ENCODE assay signal across 9 cellular contexts in the genomic region with DNA sequence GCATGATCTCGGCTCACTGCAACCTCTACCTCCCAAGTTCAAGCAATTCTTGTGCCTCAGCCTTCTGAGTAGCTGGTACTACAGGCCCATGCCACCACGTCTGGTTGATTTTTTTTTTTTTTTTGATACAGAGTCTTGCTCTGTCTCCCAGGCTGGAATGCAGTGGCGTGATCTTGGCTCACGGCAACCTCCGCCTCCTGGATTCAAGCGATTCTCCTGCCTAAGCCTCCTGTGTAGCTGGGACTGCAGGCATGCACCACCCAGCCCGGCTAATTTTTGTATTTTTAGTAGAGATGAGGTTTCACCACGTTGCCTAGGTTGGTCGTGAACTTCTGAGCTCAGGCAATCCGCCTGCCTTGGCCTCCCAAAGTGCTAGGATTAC. TPM values are rescaled to one million over a fixed set of nuclear protein-coding genes. Genes with fewer than 3 reads are reported as not detected.
"Had no signal": no experiment of that assay in that cellular context is flagged by ENCODE, and none has a peak within 500 bp of the region (broad histone marks: within the 10 kb centered on the region; RNA-seq: fewer than 3 reads in every experiment).

No MANE protein-coding gene starts in this region.

RNA-seq across cellular contexts. Expression of a gene that starts 18.2 kb away (rescaled TPM):
- total RNA-seq: activated naive CD4-positive, alpha-beta T cell treated with anti-CD3 and anti-CD28 coated beads for 36 hours; activated T-helper 1 cell treated with anti-CD3 and anti-CD28 coated beads, Interleukin-12 subunit alpha, Interleukin-12 subunit beta, Interleukin-2, Interleukin-4 antibody, amounts not matched to agents 30 ng/mL and 10 ng/mL and 1 ng/mL, durations not matched to agents 14 hours and 24 hours and 36 hours; astrocyte; cardiac septum; Right ventricle myocardium inferior; RPMI7951; SK-MEL-5 had no signal

RNA-seq across cellular contexts. Expression of a gene that starts 18.2 kb away (rescaled TPM):
- total RNA-seq: activated B cell treated with CpG ODN at 0.5 μM for 24 hours; activated CD4-positive, alpha-beta memory T cell treated with anti-CD3 and anti-CD28 coated beads for 36 hours; activated T-helper 1 cell treated with anti-CD3 and anti-CD28 coated beads, Interleukin-12 subunit alpha, Interleukin-12 subunit beta, Interleukin-2, Interleukin-4 antibody, amounts not matched to agents 30 ng/mL and 10 ng/mL and 1 ng/mL, durations not matched to agents 14 hours and 24 hours and 36 hours had no signal
